ENCODE assay signal across 1 cellular context in genomic region chr3:48856469-48856868, GRCh38.
TF ChIP-seq lines count a peak whose summit lies in the region.

No MANE protein-coding gene starts in this region.

TF ChIP-seq in WTC11, 78 proteins besides CTCF, POLR2A, EP300 and RAD21 (continued from another document):
- TF ChIP-seq SP1 (CRISPR knock-in tag; conservative IDR thresholded peaks at IDR 0.05), result no peak
- TF ChIP-seq, protein P1, sequence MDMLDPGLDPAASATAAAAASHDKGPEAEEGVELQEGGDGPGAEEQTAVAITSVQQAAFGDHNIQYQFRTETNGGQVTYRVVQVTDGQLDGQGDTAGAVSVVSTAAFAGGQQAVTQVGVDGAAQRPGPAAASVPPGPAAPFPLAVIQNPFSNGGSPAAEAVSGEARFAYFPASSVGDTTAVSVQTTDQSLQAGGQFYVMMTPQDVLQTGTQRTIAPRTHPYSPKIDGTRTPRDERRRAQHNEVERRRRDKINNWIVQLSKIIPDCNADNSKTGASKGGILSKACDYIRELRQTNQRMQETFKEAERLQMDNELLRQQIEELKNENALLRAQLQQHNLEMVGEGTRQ (CRISPR knock-in tag; IDR thresholded peaks at IDR 0.05), result no peak
- TF ChIP-seq ZBTB43 (CRISPR knock-in tag; IDR thresholded peaks at IDR 0.05), result no peak
- no peak for TF ChIP-seq NR1H2 (CRISPR knock-in tag; IDR thresholded peaks at IDR 0.05)
- TF ChIP-seq ZNF232 (CRISPR knock-in tag; IDR thresholded peaks at IDR 0.05), result no peak
- TF ChIP-seq, protein P2, sequence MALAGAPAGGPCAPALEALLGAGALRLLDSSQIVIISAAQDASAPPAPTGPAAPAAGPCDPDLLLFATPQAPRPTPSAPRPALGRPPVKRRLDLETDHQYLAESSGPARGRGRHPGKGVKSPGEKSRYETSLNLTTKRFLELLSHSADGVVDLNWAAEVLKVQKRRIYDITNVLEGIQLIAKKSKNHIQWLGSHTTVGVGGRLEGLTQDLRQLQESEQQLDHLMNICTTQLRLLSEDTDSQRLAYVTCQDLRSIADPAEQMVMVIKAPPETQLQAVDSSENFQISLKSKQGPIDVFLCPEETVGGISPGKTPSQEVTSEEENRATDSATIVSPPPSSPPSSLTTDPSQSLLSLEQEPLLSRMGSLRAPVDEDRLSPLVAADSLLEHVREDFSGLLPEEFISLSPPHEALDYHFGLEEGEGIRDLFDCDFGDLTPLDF (CRISPR knock-in tag; IDR thresholded peaks at IDR 0.05), result no peak
- TF ChIP-seq ELF4 (CRISPR knock-in tag; IDR thresholded peaks at IDR 0.05; ENCODE audit: low read depth), result no peak
TF ChIP-seq in WTC11: peak in this region for 0.
